9 cellular contexts compared by ENCODE assay signal in genomic region chr15:89121414-89121813, GRCh38. TPM values are rescaled to one million over a fixed set of nuclear protein-coding genes. Genes with fewer than 3 reads are reported as not detected.
A peak's percentile ranks its signal among the peaks of the same experiment; 100 is the strongest.
DNase-seq lines count a peak whose midpoint lies in the region; ATAC-seq and TF ChIP-seq lines count a peak whose summit lies in the region.
"Had no signal": no experiment of that assay in that cellular context is flagged by ENCODE, and none has a peak within 500 bp of the region (broad histone marks: within the 10 kb centered on the region; RNA-seq: fewer than 3 reads in every experiment).

No MANE protein-coding gene starts in this region.

- intact Hi-C loops in tibial artery (cut with DNase I; ENCODE audit: low total_unique reads): no loop called here

- H3K27me3 Mint-ChIP-seq in immature natural killer cell (ENCODE audit: low read depth in 3 of 3): no peaks in the 10 kb centered on the region

- H3K36me3 ChIP-seq in RWPE2 (ENCODE audit: low read depth): peaks cover 63% of the 10 kb centered on the region
- H3K36me3 ChIP-seq in tibial artery: peaks cover 15 to 35% (median 33%) of the 10 kb centered on the region in 3 donors

- no peaks in the 10 kb centered on the region for H3K9me3 ChIP-seq in RWPE2 (ENCODE audit: severe bottlenecking)
- H3K9me3 ChIP-seq in tibial artery: no peaks in the 10 kb centered on the region

- peaks cover 49 to 65% (median 54%) of the 10 kb centered on the region in 3 donors for H3K36me3 Mint-ChIP-seq in immature natural killer cell

- H3K4me1 ChIP-seq in RWPE2 (ENCODE audit: insufficient read depth, poor library complexity, severe bottlenecking): peaks cover 58% of the 10 kb centered on the region
- H3K4me1 ChIP-seq in tibial artery: peaks cover 0 to 100% (median 54%) of the 10 kb centered on the region in 4 donors

- H3K4me1 Mint-ChIP-seq in immature natural killer cell: peaks cover 2 to 55% of the 10 kb centered on the region in 2 donors

- ATAC-seq in RWPE2 (ENCODE audit: low read depth) (peak; percentile 83), GM21825 (IDR thresholded peaks at IDR 0.05; ENCODE audit: unreplicated experiment) (no peak)

- DNase-seq in NCI-H187 treated with DMSO at 0.1 percent for 48 hours (lab: John Stamatoyannopoulos, UW) (peak; percentile 15), NCI-H187 (lab: John Stamatoyannopoulos, UW) (no peak), RWPE2 (ENCODE audit: low spot score) (peak; percentile 95), immature natural killer cell (no peak), tibial artery (no peak), occipital lobe (lab: John Stamatoyannopoulos, UW) (no peak), hepatic stellate cell (ENCODE audit: low spot score) (no peak)
- DNase-seq: activated naive CD4-positive, alpha-beta T cell had no signal

- H3K27ac ChIP-seq in RWPE2 (ENCODE audit: poor library complexity, severe bottlenecking) (peak overlapping the region; percentile 96), tibial artery (peak overlapping the region; percentile 83 to 98)

- H3K4me3 Mint-ChIP-seq in immature natural killer cell: no peak overlapping the region

- no peaks in the 10 kb centered on the region for H3K9me3 Mint-ChIP-seq in immature natural killer cell

- H3K27me3 ChIP-seq in RWPE2 (ENCODE audit: insufficient read depth, poor library complexity, severe bottlenecking) (no peaks in the 10 kb centered on the region), tibial artery (no peaks in the 10 kb centered on the region)

- no peak for TF ChIP-seq CTCF in RWPE2 (IDR thresholded peaks at IDR 0.05; ENCODE audit: poor library complexity, severe bottlenecking)
- TF ChIP-seq CTCF in tibial artery (IDR thresholded peaks at IDR 0.05): no peak

- H3K4me3 ChIP-seq in RWPE2 (ENCODE audit: severe bottlenecking) (no peak overlapping the region), tibial artery (no peak overlapping the region)

- peak overlapping the region; percentile 28 to 80 (median 60) for H3K27ac Mint-ChIP-seq in immature natural killer cell

RNA-seq across cellular contexts. Expression of gene ABHD2, which starts 33.2 kb away (rescaled TPM):
- polyA plus RNA-seq in immature natural killer cell: 10 to 100 TPM; 26.9 to 70.6 (median 33.1) TPM
- total RNA-seq in occipital lobe: 55.2 TPM

Comparison
In these comparisons a context has a peak if more than half of its experiments do, and no peak if none do; other contexts are left out.
1. DNase-seq: peak in NCI-H187 treated with DMSO at 0.1 percent for 48 hours (single experiment) and RWPE2 (single experiment); none in NCI-H187 (0 of 2), immature natural killer cell (0 of 3), tibial artery (0 of 2), occipital lobe (single experiment) and hepatic stellate cell (single experiment).